Comparison of ENCODE assay signal across 13 cellular contexts in genomic region chr12:89648211-89648930, GRCh38.
DNase-seq lines count a peak whose midpoint lies in the region; ATAC-seq, FAIRE-seq and TF ChIP-seq lines count a peak whose summit lies in the region.
"Had no signal": no experiment of that assay in that cellular context is flagged by ENCODE, and none has a peak within 500 bp of the region (broad histone marks: within the 10 kb centered on the region; RNA-seq: fewer than 3 reads in every experiment).

No MANE protein-coding gene starts in this region.

- ATAC-seq in left lobe of liver (peak; percentile 70), GM18517 (IDR thresholded peaks at IDR 0.05; ENCODE audit: unreplicated experiment) (no peak)

- no peak overlapping the region for H3K4me3 ChIP-seq in bronchial epithelial cell (ENCODE audit: low read depth, low read length)
- no peak overlapping the region for H3K4me3 ChIP-seq in subcutaneous abdominal adipose tissue (ENCODE audit: low read depth in 1 of 5, low read length in 5 of 5)
- H3K4me3 ChIP-seq: GM23248, pancreas had no signal

- H3K27me3 ChIP-seq in bronchial epithelial cell (ENCODE audit: control insufficient read depth, insufficient read depth, low read length), result no peaks in the 10 kb centered on the region
- no peaks in the 10 kb centered on the region for H3K27me3 ChIP-seq in subcutaneous abdominal adipose tissue (ENCODE audit: control insufficient read depth in 5 of 5, insufficient read depth in 4 of 5, low read length in 5 of 5)
- H3K27me3 ChIP-seq: pancreas had no signal

- no peak for FAIRE-seq in bronchial epithelial cell (lab: Jason Lieb, UNC)
- FAIRE-seq: pancreas had no signal

- H3K9ac ChIP-seq in subcutaneous abdominal adipose tissue (ENCODE audit: low read length in 5 of 5), result no peak overlapping the region
- H3K9ac ChIP-seq: GM23248 had no signal

- H3K27ac ChIP-seq in subcutaneous abdominal adipose tissue (ENCODE audit: low read depth, low read length), result peak overlapping the region; percentile 3
- H3K27ac ChIP-seq: GM23248, pancreas had no signal

- peaks cover 0 to 10% (median 3%) of the 10 kb centered on the region in 5 donors for H3K4me1 ChIP-seq in subcutaneous abdominal adipose tissue (ENCODE audit: control insufficient read depth in 5 of 5, insufficient read depth in 5 of 5, low read length in 5 of 5)

- no peaks in the 10 kb centered on the region for H3K36me3 ChIP-seq in bronchial epithelial cell (ENCODE audit: control insufficient read depth, insufficient read depth, low read length)
- peaks cover 0 to 6% (median 0%) of the 10 kb centered on the region in 5 donors for H3K36me3 ChIP-seq in subcutaneous abdominal adipose tissue (ENCODE audit: control insufficient read depth in 5 of 5, insufficient read depth in 5 of 5, low read length in 5 of 5)
- H3K36me3 ChIP-seq: pancreas had no signal

- TF ChIP-seq CTCF in bronchial epithelial cell (IDR thresholded peaks at IDR 0.05; ENCODE audit: insufficient read depth, low read length, severe bottlenecking), result no peak

- DNase-seq in M059J (ENCODE audit: low read depth) (peak; percentile 26), bronchial epithelial cell (ENCODE audit: low read depth) (peak; percentile 43), left lobe of liver (ENCODE audit: low spot score) (no peak), NOMO-1 treated with dmso at 0.1 percent for 144 hours (lab: John Stamatoyannopoulos, UW; ENCODE audit: unreplicated experiment) (no peak), GM19240 (ENCODE audit: insufficient read length, low spot score) (no peak)
- DNase-seq: activated gamma-delta T cell; GM23248; left colon; NCI-H1417; pancreas; stimulated activated naive CD8-positive, alpha-beta T cell treated with anti-CD3 and anti-CD28 coated beads, Interleukin-15, amount 100 ng/mL, for 72 hours had no signal

- H3K9me3 ChIP-seq in subcutaneous abdominal adipose tissue (ENCODE audit: control insufficient read depth in 5 of 5, low read length in 5 of 5), result peaks cover 0 to 4% (median 0%) of the 10 kb centered on the region in 5 donors
- H3K9me3 ChIP-seq: pancreas had no signal

Comparison
In these comparisons a context has a peak if more than half of its experiments do, and no peak if none do; other contexts are left out.
1. DNase-seq: peak in M059J (single experiment) and bronchial epithelial cell (single experiment); none in left lobe of liver (single experiment), NOMO-1 treated with dmso at 0.1 percent for 144 hours (single experiment) and GM19240 (single experiment).